ENCODE assay signal across 1 cellular context in the genomic region with DNA sequence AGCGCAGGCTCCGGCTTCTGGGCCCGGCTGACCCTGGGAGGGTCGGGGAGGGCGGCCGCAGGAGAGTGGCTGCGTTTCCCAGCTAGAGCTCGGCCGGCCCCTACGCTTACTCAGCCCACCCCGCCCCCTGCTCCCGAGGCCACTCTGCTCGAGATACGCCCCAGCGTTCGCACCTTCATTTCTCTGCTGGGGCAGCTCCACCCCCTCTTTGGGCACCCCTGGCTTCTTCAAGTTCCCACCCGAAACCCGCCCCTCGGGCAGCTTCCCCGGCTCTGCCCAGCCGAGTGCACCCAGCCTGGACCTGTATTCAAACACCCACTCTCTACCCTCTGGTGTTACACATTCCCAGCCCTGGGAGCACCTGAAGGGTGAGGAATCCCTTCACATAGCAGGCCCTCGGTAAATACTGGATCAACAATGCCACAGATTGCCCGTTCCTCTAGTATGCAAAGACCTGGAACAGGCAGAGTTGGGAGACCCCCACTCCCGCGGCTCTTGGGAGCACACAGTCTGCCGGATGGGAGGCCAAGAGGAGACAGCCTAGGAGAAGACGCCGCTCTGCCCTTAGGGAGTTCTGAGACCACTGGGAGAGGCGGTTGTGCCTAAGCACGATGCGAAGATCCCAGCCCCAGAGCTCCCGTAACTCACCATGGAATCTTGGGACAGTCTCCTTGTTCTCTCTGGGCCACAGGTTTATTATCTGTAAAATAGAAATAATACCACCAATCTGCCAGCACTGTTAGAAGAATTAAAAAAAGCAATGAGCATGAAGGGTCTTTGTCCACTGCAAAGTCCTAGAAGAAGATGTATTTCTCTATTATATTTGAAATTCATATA.
A peak's percentile ranks its signal among the peaks of the same experiment; 100 is the strongest.
TF ChIP-seq lines count a peak whose summit lies in the region.

No MANE protein-coding gene starts in this region.

TF ChIP-seq in GM12878, 131 proteins besides CTCF, POLR2A, EP300 and RAD21:
- TF ChIP-seq, protein P1, sequence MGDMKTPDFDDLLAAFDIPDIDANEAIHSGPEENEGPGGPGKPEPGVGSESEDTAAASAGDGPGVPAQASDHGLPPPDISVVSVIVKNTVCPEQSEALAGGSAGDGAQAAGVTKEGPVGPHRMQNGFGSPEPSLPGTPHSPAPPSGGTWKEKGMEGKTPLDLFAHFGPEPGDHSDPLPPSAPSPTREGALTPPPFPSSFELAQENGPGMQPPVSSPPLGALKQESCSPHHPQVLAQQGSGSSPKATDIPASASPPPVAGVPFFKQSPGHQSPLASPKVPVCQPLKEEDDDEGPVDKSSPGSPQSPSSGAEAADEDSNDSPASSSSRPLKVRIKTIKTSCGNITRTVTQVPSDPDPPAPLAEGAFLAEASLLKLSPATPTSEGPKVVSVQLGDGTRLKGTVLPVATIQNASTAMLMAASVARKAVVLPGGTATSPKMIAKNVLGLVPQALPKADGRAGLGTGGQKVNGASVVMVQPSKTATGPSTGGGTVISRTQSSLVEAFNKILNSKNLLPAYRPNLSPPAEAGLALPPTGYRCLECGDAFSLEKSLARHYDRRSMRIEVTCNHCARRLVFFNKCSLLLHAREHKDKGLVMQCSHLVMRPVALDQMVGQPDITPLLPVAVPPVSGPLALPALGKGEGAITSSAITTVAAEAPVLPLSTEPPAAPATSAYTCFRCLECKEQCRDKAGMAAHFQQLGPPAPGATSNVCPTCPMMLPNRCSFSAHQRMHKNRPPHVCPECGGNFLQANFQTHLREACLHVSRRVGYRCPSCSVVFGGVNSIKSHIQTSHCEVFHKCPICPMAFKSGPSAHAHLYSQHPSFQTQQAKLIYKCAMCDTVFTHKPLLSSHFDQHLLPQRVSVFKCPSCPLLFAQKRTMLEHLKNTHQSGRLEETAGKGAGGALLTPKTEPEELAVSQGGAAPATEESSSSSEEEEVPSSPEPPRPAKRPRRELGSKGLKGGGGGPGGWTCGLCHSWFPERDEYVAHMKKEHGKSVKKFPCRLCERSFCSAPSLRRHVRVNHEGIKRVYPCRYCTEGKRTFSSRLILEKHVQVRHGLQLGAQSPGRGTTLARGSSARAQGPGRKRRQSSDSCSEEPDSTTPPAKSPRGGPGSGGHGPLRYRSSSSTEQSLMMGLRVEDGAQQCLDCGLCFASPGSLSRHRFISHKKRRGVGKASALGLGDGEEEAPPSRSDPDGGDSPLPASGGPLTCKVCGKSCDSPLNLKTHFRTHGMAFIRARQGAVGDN (IDR thresholded peaks at IDR 0.05) = 0 out of 2 replicates have a peak, but pooled peaks have one; percentile 1
- no peak for TF ChIP-seq ESRRA (IDR thresholded peaks at IDR 0.05; ENCODE audit: low read length)
- TF ChIP-seq CHD4 (IDR thresholded peaks at IDR 0.05) = no peak
- TF ChIP-seq SMAD1 (IDR thresholded peaks at IDR 0.05; ENCODE audit: low read depth, partially characterized antibody) = no peak
- TF ChIP-seq, protein P2, sequence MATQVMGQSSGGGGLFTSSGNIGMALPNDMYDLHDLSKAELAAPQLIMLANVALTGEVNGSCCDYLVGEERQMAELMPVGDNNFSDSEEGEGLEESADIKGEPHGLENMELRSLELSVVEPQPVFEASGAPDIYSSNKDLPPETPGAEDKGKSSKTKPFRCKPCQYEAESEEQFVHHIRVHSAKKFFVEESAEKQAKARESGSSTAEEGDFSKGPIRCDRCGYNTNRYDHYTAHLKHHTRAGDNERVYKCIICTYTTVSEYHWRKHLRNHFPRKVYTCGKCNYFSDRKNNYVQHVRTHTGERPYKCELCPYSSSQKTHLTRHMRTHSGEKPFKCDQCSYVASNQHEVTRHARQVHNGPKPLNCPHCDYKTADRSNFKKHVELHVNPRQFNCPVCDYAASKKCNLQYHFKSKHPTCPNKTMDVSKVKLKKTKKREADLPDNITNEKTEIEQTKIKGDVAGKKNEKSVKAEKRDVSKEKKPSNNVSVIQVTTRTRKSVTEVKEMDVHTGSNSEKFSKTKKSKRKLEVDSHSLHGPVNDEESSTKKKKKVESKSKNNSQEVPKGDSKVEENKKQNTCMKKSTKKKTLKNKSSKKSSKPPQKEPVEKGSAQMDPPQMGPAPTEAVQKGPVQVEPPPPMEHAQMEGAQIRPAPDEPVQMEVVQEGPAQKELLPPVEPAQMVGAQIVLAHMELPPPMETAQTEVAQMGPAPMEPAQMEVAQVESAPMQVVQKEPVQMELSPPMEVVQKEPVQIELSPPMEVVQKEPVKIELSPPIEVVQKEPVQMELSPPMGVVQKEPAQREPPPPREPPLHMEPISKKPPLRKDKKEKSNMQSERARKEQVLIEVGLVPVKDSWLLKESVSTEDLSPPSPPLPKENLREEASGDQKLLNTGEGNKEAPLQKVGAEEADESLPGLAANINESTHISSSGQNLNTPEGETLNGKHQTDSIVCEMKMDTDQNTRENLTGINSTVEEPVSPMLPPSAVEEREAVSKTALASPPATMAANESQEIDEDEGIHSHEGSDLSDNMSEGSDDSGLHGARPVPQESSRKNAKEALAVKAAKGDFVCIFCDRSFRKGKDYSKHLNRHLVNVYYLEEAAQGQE (IDR thresholded peaks at IDR 0.05; ENCODE audit: low read depth, low read length) = no peak
- TF ChIP-seq GATAD2B (conservative IDR thresholded peaks at IDR 0.05; ENCODE audit: low read depth) = 0 out of 2 replicates have a peak, but pooled peaks have one; percentile 28
- TF ChIP-seq IKZF1 (conservative IDR thresholded peaks at IDR 0.05) = peak; percentile 12
- TF ChIP-seq, protein P3, sequence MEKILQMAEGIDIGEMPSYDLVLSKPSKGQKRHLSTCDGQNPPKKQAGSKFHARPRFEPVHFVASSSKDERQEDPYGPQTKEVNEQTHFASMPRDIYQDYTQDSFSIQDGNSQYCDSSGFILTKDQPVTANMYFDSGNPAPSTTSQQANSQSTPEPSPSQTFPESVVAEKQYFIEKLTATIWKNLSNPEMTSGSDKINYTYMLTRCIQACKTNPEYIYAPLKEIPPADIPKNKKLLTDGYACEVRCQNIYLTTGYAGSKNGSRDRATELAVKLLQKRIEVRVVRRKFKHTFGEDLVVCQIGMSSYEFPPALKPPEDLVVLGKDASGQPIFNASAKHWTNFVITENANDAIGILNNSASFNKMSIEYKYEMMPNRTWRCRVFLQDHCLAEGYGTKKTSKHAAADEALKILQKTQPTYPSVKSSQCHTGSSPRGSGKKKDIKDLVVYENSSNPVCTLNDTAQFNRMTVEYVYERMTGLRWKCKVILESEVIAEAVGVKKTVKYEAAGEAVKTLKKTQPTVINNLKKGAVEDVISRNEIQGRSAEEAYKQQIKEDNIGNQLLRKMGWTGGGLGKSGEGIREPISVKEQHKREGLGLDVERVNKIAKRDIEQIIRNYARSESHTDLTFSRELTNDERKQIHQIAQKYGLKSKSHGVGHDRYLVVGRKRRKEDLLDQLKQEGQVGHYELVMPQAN (conservative IDR thresholded peaks at IDR 0.05) = no peak
